Comparison of ENCODE assay signal across 8 cellular contexts in genomic region chr12:132222096-132222807, GRCh38.
DNase-seq lines count a peak whose midpoint lies in the region; ATAC-seq and TF ChIP-seq lines count a peak whose summit lies in the region.

No MANE protein-coding gene starts in this region.

- H4K20me1 ChIP-seq in DOHH2 (ENCODE audit: control insufficient read depth, insufficient read depth, low read depth, low read length) = no peaks in the 10 kb centered on the region

- H3K27me3 ChIP-seq in DOHH2 (ENCODE audit: control insufficient read depth, low read length) (peaks cover 3% of the 10 kb centered on the region), upper lobe of right lung (peaks cover 10% of the 10 kb centered on the region)

- H3K4me3 ChIP-seq in DOHH2 (ENCODE audit: low read length) (peak overlapping the region; percentile 24; the same call in 1 of the 2 replicates), fibroblast of villous mesenchyme (ENCODE audit: low read depth, low read length) (no peak overlapping the region), upper lobe of right lung (no peak overlapping the region)

- H3K4me1 ChIP-seq in DOHH2 (ENCODE audit: control insufficient read depth, low read length) (peaks cover 13% of the 10 kb centered on the region), upper lobe of right lung (no peaks in the 10 kb centered on the region)

- H3K36me3 ChIP-seq in DOHH2 (ENCODE audit: control insufficient read depth, low read length) (no peaks in the 10 kb centered on the region), upper lobe of right lung (no peaks in the 10 kb centered on the region)

- peak overlapping the region; percentile 46 for H3K27ac ChIP-seq in DOHH2 (ENCODE audit: low read depth, low read length)
- H3K27ac ChIP-seq in upper lobe of right lung = no peak overlapping the region

- peaks cover 7% of the 10 kb centered on the region for H3F3A ChIP-seq in DOHH2 (ENCODE audit: control insufficient read depth, insufficient read depth)

- DNase-seq in NAMALWA (ENCODE audit: low spot score) (peak; percentile 84), fibroblast of villous mesenchyme (ENCODE audit: low read depth) (peak; percentile 14), upper lobe of right lung (peak; percentile 69), pons (ENCODE audit: low spot score) (no peak)
- DNase-seq in activated CD4-positive, alpha-beta T cell treated with anti-CD3 and anti-CD28 coated beads for 48 hours = peak; percentile 30

- ATAC-seq in upper lobe of right lung (peak; percentile 63), GM19455 (IDR thresholded peaks at IDR 0.05; ENCODE audit: unreplicated experiment) (no peak), GM18873 (IDR thresholded peaks at IDR 0.05; ENCODE audit: low FRiP score, unreplicated experiment) (no peak)

- intact Hi-C loops in upper lobe of right lung (cut with DNase I) = no loop called here

- no peak for TF ChIP-seq CTCF in DOHH2 (IDR thresholded peaks at IDR 0.05; ENCODE audit: low read depth, low read length, poor library complexity, severe bottlenecking)
- TF ChIP-seq CTCF in fibroblast of villous mesenchyme (IDR thresholded peaks at IDR 0.05; ENCODE audit: insufficient read depth, low read depth, low read length) = no peak
- TF ChIP-seq CTCF in upper lobe of right lung (IDR thresholded peaks at IDR 0.05) = no peak

- H3K79me2 ChIP-seq in DOHH2 (ENCODE audit: control insufficient read depth, low read length) = no peaks in the 10 kb centered on the region

- H3K9me2 ChIP-seq in DOHH2 (replicated peaks; ENCODE audit: control insufficient read depth, low read length) = no peaks in the 10 kb centered on the region

- H3K4me2 ChIP-seq in DOHH2 (ENCODE audit: low read length) = peak overlapping the region; percentile 57

- peaks cover 18% of the 10 kb centered on the region; the same call in 1 of the 2 replicates for H3K9me3 ChIP-seq in DOHH2 (ENCODE audit: control insufficient read depth, insufficient read depth, low read length)
- H3K9me3 ChIP-seq in upper lobe of right lung = no peaks in the 10 kb centered on the region
